18 cellular contexts compared by ENCODE assay signal in the genomic region with DNA sequence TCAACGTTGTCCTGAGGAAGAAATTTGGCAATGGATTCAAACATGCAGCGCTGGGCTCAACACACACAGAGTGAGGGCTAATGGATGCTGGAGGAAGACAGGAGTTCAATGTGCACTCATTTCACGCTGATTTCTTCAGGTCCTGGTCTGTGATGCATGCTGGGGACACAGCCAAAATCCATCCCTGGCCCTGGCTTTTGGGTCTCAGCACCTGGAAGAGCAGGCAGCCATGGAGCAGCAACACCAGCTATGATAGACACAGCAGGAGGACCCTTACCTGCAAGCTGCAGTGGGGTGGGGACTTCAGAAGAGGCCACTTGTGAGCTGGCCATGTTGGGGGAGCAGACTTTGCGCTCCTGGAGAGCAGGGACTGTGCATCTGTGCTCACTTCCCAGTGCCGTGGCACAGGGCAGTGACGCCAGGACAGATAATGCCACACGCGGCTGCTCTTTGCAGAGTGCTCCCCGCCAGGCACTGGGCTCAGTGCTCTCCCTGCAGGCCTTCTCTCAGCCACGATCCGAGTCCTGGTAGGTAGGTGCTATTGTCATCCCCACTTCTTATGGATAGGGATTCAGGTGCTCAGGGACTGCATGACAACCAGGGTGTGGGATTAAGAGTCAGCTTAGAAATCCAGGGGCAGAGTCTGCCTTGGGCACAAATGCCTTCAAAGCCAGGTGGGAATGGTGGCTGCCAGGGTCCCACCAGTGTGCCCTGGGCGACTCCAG.
"Had no signal": no experiment of that assay in that cellular context is flagged by ENCODE, and none has a peak within 500 bp of the region (broad histone marks: within the 10 kb centered on the region; RNA-seq: fewer than 3 reads in every experiment).

No MANE protein-coding gene starts in this region.

- H3K4me1 Mint-ChIP-seq: activated CD4-positive, alpha-beta T cell treated with anti-CD3 and anti-CD28 coated beads, Interleukin-2, amount 10 ng/mL, durations not matched to agents 7 days and 5 days had no signal

- H3K9me3 ChIP-seq: adrenal gland, esophagus squamous epithelium, SJSA1 had no signal

- H3K27me3 Mint-ChIP-seq: activated CD4-positive, alpha-beta T cell treated with anti-CD3 and anti-CD28 coated beads, Interleukin-2, amount 10 ng/mL, durations not matched to agents 7 days and 5 days had no signal

- H3K36me3 ChIP-seq: adrenal gland, esophagus squamous epithelium, SJSA1 had no signal

- H3K27me3 ChIP-seq: adrenal gland, esophagus squamous epithelium had no signal

- H3K4me3 Mint-ChIP-seq: activated CD4-positive, alpha-beta T cell treated with anti-CD3 and anti-CD28 coated beads, Interleukin-2, amount 10 ng/mL, durations not matched to agents 7 days and 5 days; activated T-cell treated with anti-CD3 and anti-CD28 coated beads, Interleukin-2, amount 50 U/mL, for 72 hours; T-helper 2 cell treated with Interferon-gamma antibody and Interleukin-4, amounts not matched to agents 5 μg/mL and 100 μg/mL, for 36 hours; type B pancreatic cell had no signal

- H3K4me3 ChIP-seq: adrenal gland, esophagus squamous epithelium, SJSA1, skin epidermis had no signal

- H3K27ac Mint-ChIP-seq: activated CD4-positive, alpha-beta T cell treated with anti-CD3 and anti-CD28 coated beads, Interleukin-2, amount 10 ng/mL, durations not matched to agents 7 days and 5 days; activated T-cell treated with anti-CD3 and anti-CD28 coated beads, Interleukin-2, amount 50 U/mL, for 72 hours; T-helper 2 cell treated with Interferon-gamma antibody and Interleukin-4, amounts not matched to agents 5 μg/mL and 100 μg/mL, for 36 hours; type B pancreatic cell had no signal

- ATAC-seq: activated T-cell treated with anti-CD3 and anti-CD28 coated beads, Interleukin-2, amount 50 U/mL, for 72 hours; stimulated activated naive CD8-positive, alpha-beta T cell treated with anti-CD3 and anti-CD28 coated beads, Interleukin-15, Interleukin-2, amounts not matched to agents 100 U/mL and 50 U/mL, for 24 hours had no signal

- H3K36me3 Mint-ChIP-seq: type B pancreatic cell had no signal

- H3K4me1 ChIP-seq: adrenal gland, SJSA1 had no signal

- DNase-seq: activated CD4-positive, alpha-beta T cell treated with anti-CD3 and anti-CD28 coated beads, Interleukin-2, amount 10 ng/mL, durations not matched to agents 7 days and 5 days; activated CD4-positive, CD25-positive, alpha-beta regulatory T cell; activated CD8-positive, alpha-beta memory T cell treated with anti-CD3 and anti-CD28 coated beads, Interleukin-2, amount 50 U/mL, for 48 hours; activated naive CD4-positive, alpha-beta T cell treated with Interleukin-2 at 50 U/mL for 16 hours; activated T-cell treated with anti-CD3 and anti-CD28 coated beads, Interleukin-2, amount 50 U/mL, for 72 hours; adrenal gland; central memory CD4-positive, alpha-beta T cell; cortex of kidney; effector CD4-positive, alpha-beta T cell; esophagus squamous epithelium; hippocampal formation; stimulated activated CD4-positive, alpha-beta T cell treated with anti-CD3 and anti-CD28 coated beads, Interleukin-4, amount 100 ng/mL, for 4 hours; stimulated activated CD8-positive, alpha-beta memory T cell treated with anti-CD3 and anti-CD28 coated beads, Interleukin-4, amount 100 ng/mL, for 48 hours; stimulated activated naive CD8-positive, alpha-beta T cell treated with anti-CD3 and anti-CD28 coated beads, Interleukin-15, Interleukin-2, amounts not matched to agents 100 U/mL and 50 U/mL, for 24 hours had no signal

- H3K27ac ChIP-seq: adrenal gland, esophagus squamous epithelium, SJSA1, skin epidermis had no signal

- H3K9me3 Mint-ChIP-seq: activated CD4-positive, alpha-beta T cell treated with anti-CD3 and anti-CD28 coated beads, Interleukin-2, amount 10 ng/mL, durations not matched to agents 7 days and 5 days; activated T-cell treated with anti-CD3 and anti-CD28 coated beads, Interleukin-2, amount 50 U/mL, for 72 hours; T-helper 2 cell treated with Interferon-gamma antibody and Interleukin-4, amounts not matched to agents 5 μg/mL and 100 μg/mL, for 36 hours; type B pancreatic cell had no signal
